In the genomic region with DNA sequence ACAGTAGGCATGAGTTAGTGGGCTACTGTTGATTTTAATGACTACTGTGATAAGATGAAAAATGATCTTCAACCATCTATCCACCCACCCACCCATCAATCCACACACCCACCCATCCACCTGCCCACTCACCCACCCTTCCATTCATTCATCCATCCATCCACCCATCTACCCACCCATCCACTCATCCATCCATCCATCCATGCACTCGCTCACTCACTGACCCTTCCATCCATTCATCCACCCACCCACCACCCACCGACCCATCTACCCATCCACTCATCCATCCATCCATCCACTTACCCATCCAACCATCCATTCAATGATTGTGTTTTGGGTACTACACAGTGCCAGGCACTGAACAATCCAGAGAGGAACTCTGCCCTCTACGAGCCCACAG, we compare ENCODE assay signal across 28 cellular contexts. TPM values are rescaled to one million over a fixed set of nuclear protein-coding genes. Genes with fewer than 3 reads are reported as not detected.
"Had no signal": no experiment of that assay in that cellular context is flagged by ENCODE, and none has a peak within 500 bp of the region (broad histone marks: within the 10 kb centered on the region; RNA-seq: fewer than 3 reads in every experiment).

No MANE protein-coding gene starts in this region.

- H3K27ac ChIP-seq: colonic mucosa, dorsolateral prefrontal cortex, esophagus muscularis mucosa, foreskin keratinocyte, gastroesophageal sphincter, heart right ventricle, left lung, lower lobe of right lung had no signal

- ATAC-seq: foreskin keratinocyte, gastroesophageal sphincter, heart right ventricle, left cardiac atrium, left lung, left ventricle myocardium superior, lower lobe of right lung, mucosa of descending colon had no signal

- FAIRE-seq: endothelial cell of umbilical vein, frontal cortex, islet of Langerhans, keratinocyte had no signal

- H3K36me3 ChIP-seq: colonic mucosa, esophagus muscularis mucosa, gastroesophageal sphincter, heart right ventricle, left lung, lower lobe of right lung had no signal

- H3K4me3 ChIP-seq: colonic mucosa, dorsolateral prefrontal cortex, esophagus muscularis mucosa, gastroesophageal sphincter, heart right ventricle, left lung, lower lobe of right lung, mucosa of descending colon had no signal

- DNase-seq: colonic mucosa; dermis blood vessel endothelial cell; dorsolateral prefrontal cortex; effector CD4-positive, alpha-beta T cell; effector memory CD4-positive, alpha-beta T cell; foreskin keratinocyte; head of caudate nucleus; heart right ventricle; hippocampal formation; left cardiac atrium; left lung; left ventricle myocardium superior; lower lobe of right lung; mesenchymal stem cell; mucosa of descending colon; naive B cell had no signal

- H3K4me1 ChIP-seq: colonic mucosa, esophagus muscularis mucosa, foreskin keratinocyte, gastroesophageal sphincter, heart right ventricle, left lung, lower lobe of right lung had no signal

- H3K9me3 ChIP-seq: colonic mucosa, esophagus muscularis mucosa, gastroesophageal sphincter, heart right ventricle, left lung, lower lobe of right lung, mucosa of descending colon had no signal

RNA-seq across cellular contexts. Expression of gene ATP2B2, which starts 51.6 kb away (rescaled TPM):
- total RNA-seq: dermis blood vessel endothelial cell, endothelial cell of umbilical vein, epithelial cell of proximal tubule, fibroblast of lung, fibroblast of villous mesenchyme, foreskin keratinocyte, kidney epithelial cell, left ventricle myocardium superior, lung microvascular endothelial cell, mesothelial cell of epicardium had no signal
